29 cellular contexts compared by ENCODE assay signal in genomic region chr6:141922898-141923297, GRCh38.
"Had no signal": no experiment of that assay in that cellular context is flagged by ENCODE, and none has a peak within 500 bp of the region (broad histone marks: within the 10 kb centered on the region; RNA-seq: fewer than 3 reads in every experiment).

No MANE protein-coding gene starts in this region.

- H3K4me1 ChIP-seq: stomach, suprapubic skin, testis, thyroid gland, tibial artery, tibial nerve, transverse colon, upper lobe of left lung, upper lobe of right lung, uterus, vagina had no signal

- ATAC-seq: stimulated activated effector memory CD8-positive, alpha-beta T cell treated with anti-CD3 and anti-CD28 coated beads, Interleukin-12 subunit alpha, Interleukin-12 subunit beta, amount 100 ng/mL, for 72 hours; stimulated activated memory B cell treated with anti-CD40 and anti-IgM and Interleukin-4, amounts not matched to agents 10 μg/mL and 1 μg/mL and 100 μg/mL, for 72 hours; stimulated activated naive B cell treated with anti-CD40 and anti-IgM and Interleukin-4, amounts not matched to agents 10 μg/mL and 1 μg/mL and 100 μg/mL, for 72 hours; stimulated activated naive CD8-positive, alpha-beta T cell treated with anti-CD3 and anti-CD28 coated beads, Interleukin-15, amount 100 ng/mL, for 72 hours; stimulated activated naive CD8-positive, alpha-beta T cell treated with anti-CD3 and anti-CD28 coated beads, Interleukin-15, Interleukin-2, amounts not matched to agents 100 U/mL and 50 U/mL, for 24 hours; upper lobe of right lung had no signal

- H3K27me3 Mint-ChIP-seq: stimulated activated memory B cell treated with anti-CD40 and anti-IgM and Interleukin-4, amounts not matched to agents 10 μg/mL and 1 μg/mL and 100 μg/mL, for 72 hours; stimulated activated naive B cell treated with anti-CD40 and anti-IgM and Interleukin-4, amounts not matched to agents 10 μg/mL and 1 μg/mL and 100 μg/mL, for 72 hours; stimulated activated naive CD8-positive, alpha-beta T cell treated with anti-CD3 and anti-CD28 coated beads, Interleukin-15, amount 100 ng/mL, for 72 hours; stimulated activated naive CD8-positive, alpha-beta T cell treated with anti-CD3 and anti-CD28 coated beads, Interleukin-15, Interleukin-2, amounts not matched to agents 100 ng/mL and 50 ng/mL, for 24 hours; type B pancreatic cell had no signal

- H3K27ac ChIP-seq: stomach, suprapubic skin, testis, thoracic aorta, thyroid gland, tibial artery, tibial nerve, transverse colon, upper lobe of left lung, upper lobe of right lung, uterus, vagina had no signal

- H3K27me3 ChIP-seq: stomach, suprapubic skin, testis, thyroid gland, tibial artery, tibial nerve, transverse colon, upper lobe of left lung, upper lobe of right lung, uterus, vagina had no signal

- H3K27ac Mint-ChIP-seq: stimulated activated effector memory CD8-positive, alpha-beta T cell treated with anti-CD3 and anti-CD28 coated beads, Interleukin-12 subunit alpha, Interleukin-12 subunit beta, amount 100 ng/mL, for 72 hours; stimulated activated memory B cell treated with anti-CD40 and anti-IgM and Interleukin-4, amounts not matched to agents 10 μg/mL and 1 μg/mL and 100 μg/mL, for 72 hours; stimulated activated naive B cell treated with anti-CD40 and anti-IgM and Interleukin-4, amounts not matched to agents 10 μg/mL and 1 μg/mL and 100 μg/mL, for 72 hours; stimulated activated naive CD8-positive, alpha-beta T cell treated with anti-CD3 and anti-CD28 coated beads, Interleukin-15, amount 100 ng/mL, for 72 hours; stimulated activated naive CD8-positive, alpha-beta T cell treated with anti-CD3 and anti-CD28 coated beads, Interleukin-15, Interleukin-2, amounts not matched to agents 100 ng/mL and 50 ng/mL, for 24 hours; type B pancreatic cell had no signal

- FAIRE-seq: urothelium cell line had no signal

- H3K4me3 ChIP-seq: stomach, suprapubic skin, testis, thoracic aorta, thyroid gland, tibial artery, tibial nerve, transverse colon, upper lobe of left lung, upper lobe of right lung, uterus, vagina had no signal

- DNase-seq: stimulated activated CD4-positive, alpha-beta T cell treated with anti-CD3 and anti-CD28 coated beads, Interleukin-2, amount 100 ng/mL, for 48 hours; stimulated activated CD4-positive, alpha-beta T cell treated with anti-CD3 and anti-CD28 coated beads, Interleukin-4, amount 100 ng/mL, for 1 hour; stimulated activated CD4-positive, alpha-beta T cell treated with anti-CD3 and anti-CD28 coated beads, Interleukin-4, amount 100 ng/mL, for 24 hours; stimulated activated CD4-positive, alpha-beta T cell treated with anti-CD3 and anti-CD28 coated beads, Interleukin-4, amount 100 ng/mL, for 4 hours; stimulated activated CD8-positive, alpha-beta memory T cell treated with anti-CD3 and anti-CD28 coated beads, Interleukin-4, amount 100 ng/mL, for 48 hours; stimulated activated naive B cell treated with anti-CD40 and anti-IgM and Interleukin-4, amounts not matched to agents 10 μg/mL and 1 μg/mL and 100 μg/mL, for 72 hours; stimulated activated naive CD4-positive, alpha-beta T cell; stimulated activated naive CD4-positive, alpha-beta T cell treated with Interleukin-2 at 50 U/mL for 16 hours; stimulated activated naive CD8-positive, alpha-beta T cell treated with anti-CD3 and anti-CD28 coated beads, Interleukin-15, amount 100 ng/mL, for 72 hours; stimulated activated naive CD8-positive, alpha-beta T cell treated with anti-CD3 and anti-CD28 coated beads, Interleukin-15, Interleukin-2, amounts not matched to agents 100 U/mL and 50 U/mL, for 24 hours; stomach; substantia nigra; testis; thyroid gland; tibial artery; transverse colon; trophoblast cell; upper lobe of left lung; upper lobe of right lung; uterus had no signal

- H3K4me1 Mint-ChIP-seq: stimulated activated effector memory CD8-positive, alpha-beta T cell treated with anti-CD3 and anti-CD28 coated beads, Interleukin-12 subunit alpha, Interleukin-12 subunit beta, amount 100 ng/mL, for 72 hours; stimulated activated memory B cell treated with anti-CD40 and anti-IgM and Interleukin-4, amounts not matched to agents 10 μg/mL and 1 μg/mL and 100 μg/mL, for 72 hours; stimulated activated naive B cell treated with anti-CD40 and anti-IgM and Interleukin-4, amounts not matched to agents 10 μg/mL and 1 μg/mL and 100 μg/mL, for 72 hours had no signal

- H3K36me3 ChIP-seq: stomach, suprapubic skin, thoracic aorta, thyroid gland, tibial artery, tibial nerve, transverse colon, upper lobe of left lung, upper lobe of right lung, uterus, vagina had no signal

- H3K9me3 ChIP-seq: stomach, suprapubic skin, testis, thoracic aorta, thyroid gland, tibial artery, tibial nerve, transverse colon, upper lobe of left lung, upper lobe of right lung, uterus, vagina had no signal

- H3K9me3 Mint-ChIP-seq: stimulated activated effector memory CD8-positive, alpha-beta T cell treated with anti-CD3 and anti-CD28 coated beads, Interleukin-12 subunit alpha, Interleukin-12 subunit beta, amount 100 ng/mL, for 72 hours; stimulated activated memory B cell treated with anti-CD40 and anti-IgM and Interleukin-4, amounts not matched to agents 10 μg/mL and 1 μg/mL and 100 μg/mL, for 72 hours; stimulated activated naive B cell treated with anti-CD40 and anti-IgM and Interleukin-4, amounts not matched to agents 10 μg/mL and 1 μg/mL and 100 μg/mL, for 72 hours; stimulated activated naive CD8-positive, alpha-beta T cell treated with anti-CD3 and anti-CD28 coated beads, Interleukin-15, amount 100 ng/mL, for 72 hours; type B pancreatic cell had no signal

- H3K4me3 Mint-ChIP-seq: stimulated activated effector memory CD8-positive, alpha-beta T cell treated with anti-CD3 and anti-CD28 coated beads, Interleukin-12 subunit alpha, Interleukin-12 subunit beta, amount 100 ng/mL, for 72 hours; stimulated activated memory B cell treated with anti-CD40 and anti-IgM and Interleukin-4, amounts not matched to agents 10 μg/mL and 1 μg/mL and 100 μg/mL, for 72 hours; stimulated activated naive B cell treated with anti-CD40 and anti-IgM and Interleukin-4, amounts not matched to agents 10 μg/mL and 1 μg/mL and 100 μg/mL, for 72 hours; stimulated activated naive CD8-positive, alpha-beta T cell treated with anti-CD3 and anti-CD28 coated beads, Interleukin-15, amount 100 ng/mL, for 72 hours; stimulated activated naive CD8-positive, alpha-beta T cell treated with anti-CD3 and anti-CD28 coated beads, Interleukin-15, Interleukin-2, amounts not matched to agents 100 ng/mL and 50 ng/mL, for 24 hours; type B pancreatic cell had no signal

- H3K36me3 Mint-ChIP-seq: stimulated activated effector memory CD8-positive, alpha-beta T cell treated with anti-CD3 and anti-CD28 coated beads, Interleukin-12 subunit alpha, Interleukin-12 subunit beta, amount 100 ng/mL, for 72 hours; stimulated activated memory B cell treated with anti-CD40 and anti-IgM and Interleukin-4, amounts not matched to agents 10 μg/mL and 1 μg/mL and 100 μg/mL, for 72 hours; stimulated activated naive B cell treated with anti-CD40 and anti-IgM and Interleukin-4, amounts not matched to agents 10 μg/mL and 1 μg/mL and 100 μg/mL, for 72 hours; type B pancreatic cell had no signal
